ENCODE assay signal across 28 cellular contexts in genomic region chr16:13811834-13812233, GRCh38.
"Had no signal": no experiment of that assay in that cellular context is flagged by ENCODE, and none has a peak within 500 bp of the region (broad histone marks: within the 10 kb centered on the region; RNA-seq: fewer than 3 reads in every experiment).

No MANE protein-coding gene starts in this region.

- H3K27me3 Mint-ChIP-seq: activated CD8-positive, alpha-beta memory T cell treated with anti-CD3 and anti-CD28 coated beads, Interleukin-2, amount 10 ng/mL, durations not matched to agents 7 days and 5 days had no signal

- H3K27ac Mint-ChIP-seq: activated CD8-positive, alpha-beta memory T cell treated with anti-CD3 and anti-CD28 coated beads, Interleukin-2, amount 10 ng/mL, durations not matched to agents 7 days and 5 days; activated naive CD4-positive, alpha-beta T cell treated with anti-CD3 and anti-CD28 coated beads, Interleukin-2, amount 50 U/mL, for 72 hours; activated naive CD8-positive, alpha-beta T cell treated with anti-CD3 and anti-CD28 coated beads, Interleukin-2, amount 50 U/mL, for 24 hours; activated T-cell treated with anti-CD3 and anti-CD28 coated beads, Interleukin-2, amount 50 U/mL, for 24 hours; activated T-helper 1 cell treated with anti-CD3 and anti-CD28 coated beads, Interleukin-12 subunit alpha, Interleukin-12 subunit beta, Interleukin-2, Interleukin-4 antibody, amounts not matched to agents 30 ng/mL and 10 ng/mL and 1 ng/mL, durations not matched to agents 14 hours and 24 hours and 36 hours; T-helper 1 cell treated with Interleukin-12 subunit alpha and Interleukin-12 subunit beta and Interleukin-4 antibody, amounts not matched to agents 30 μg/mL and 1 μg/mL, for 36 hours had no signal

- H3K4me3 Mint-ChIP-seq: activated CD8-positive, alpha-beta memory T cell treated with anti-CD3 and anti-CD28 coated beads, Interleukin-2, amount 10 ng/mL, durations not matched to agents 7 days and 5 days; activated naive CD8-positive, alpha-beta T cell treated with anti-CD3 and anti-CD28 coated beads, Interleukin-2, amount 50 U/mL, for 24 hours; activated T-cell treated with anti-CD3 and anti-CD28 coated beads, Interleukin-2, amount 50 U/mL, for 24 hours; activated T-helper 1 cell treated with anti-CD3 and anti-CD28 coated beads, Interleukin-12 subunit alpha, Interleukin-12 subunit beta, Interleukin-2, Interleukin-4 antibody, amounts not matched to agents 30 ng/mL and 10 ng/mL and 1 ng/mL, durations not matched to agents 14 hours and 24 hours and 36 hours; T-helper 1 cell treated with Interleukin-12 subunit alpha and Interleukin-12 subunit beta and Interleukin-4 antibody, amounts not matched to agents 30 μg/mL and 1 μg/mL, for 36 hours had no signal

- H3K9me3 Mint-ChIP-seq: activated naive CD8-positive, alpha-beta T cell treated with anti-CD3 and anti-CD28 coated beads, Interleukin-2, amount 50 U/mL, for 24 hours; activated T-cell treated with anti-CD3 and anti-CD28 coated beads, Interleukin-2, amount 50 U/mL, for 24 hours; activated T-helper 1 cell treated with anti-CD3 and anti-CD28 coated beads, Interleukin-12 subunit alpha, Interleukin-12 subunit beta, Interleukin-2, Interleukin-4 antibody, amounts not matched to agents 30 ng/mL and 10 ng/mL and 1 ng/mL, durations not matched to agents 14 hours and 24 hours and 36 hours; T-helper 1 cell treated with Interleukin-12 subunit alpha and Interleukin-12 subunit beta and Interleukin-4 antibody, amounts not matched to agents 30 μg/mL and 1 μg/mL, for 36 hours had no signal

- H3K4me3 ChIP-seq: ascending aorta, body of pancreas, SJSA1 had no signal

- H3K4me1 Mint-ChIP-seq: activated CD8-positive, alpha-beta memory T cell treated with anti-CD3 and anti-CD28 coated beads, Interleukin-2, amount 10 ng/mL, durations not matched to agents 7 days and 5 days; activated naive CD8-positive, alpha-beta T cell treated with anti-CD3 and anti-CD28 coated beads, Interleukin-2, amount 50 U/mL, for 24 hours had no signal

- H3K27me3 ChIP-seq: ascending aorta, body of pancreas had no signal

- H3K27ac ChIP-seq: ascending aorta, body of pancreas, SJSA1 had no signal

- H3K4me1 ChIP-seq: ascending aorta, body of pancreas, SJSA1 had no signal

- H3K36me3 ChIP-seq: ascending aorta, SJSA1 had no signal

- FAIRE-seq: RCC 7860 had no signal

- H3K9me3 ChIP-seq: ascending aorta, body of pancreas, SJSA1 had no signal

- H3K36me3 Mint-ChIP-seq: activated CD8-positive, alpha-beta memory T cell treated with anti-CD3 and anti-CD28 coated beads, Interleukin-2, amount 10 ng/mL, durations not matched to agents 7 days and 5 days; activated naive CD4-positive, alpha-beta T cell treated with anti-CD3 and anti-CD28 coated beads, Interleukin-2, amount 50 U/mL, for 72 hours had no signal

- DNase-seq: activated CD4-positive, alpha-beta T cell treated with anti-CD3 and anti-CD28 coated beads for 4 hours; activated CD4-positive, alpha-beta T cell treated with anti-CD3 and anti-CD28 coated beads, Interleukin-2, amount 50 U/mL, for 48 hours; activated CD8-positive, alpha-beta memory T cell treated with anti-CD3 and anti-CD28 coated beads, Interleukin-2, amount 10 ng/mL, durations not matched to agents 7 days and 5 days; activated effector memory CD4-positive, alpha-beta T cell treated with Interleukin-2 at 50 U/mL for 16 hours; activated naive CD4-positive, alpha-beta T cell treated with Interleukin-2 at 50 U/mL for 16 hours; activated naive CD8-positive, alpha-beta T cell treated with anti-CD3 and anti-CD28 coated beads, Interleukin-2, amount 50 U/mL, for 24 hours; activated T-cell treated with anti-CD3 and anti-CD28 coated beads, Interleukin-2, amount 50 U/mL, for 24 hours; amniotic stem cell; body of pancreas; cerebellar nuclear complex; Kasumi-1; NCI-H1092; NCI-H1436 treated with DMSO at 0.1 percent for 48 hours; NCI-H187; NCI-H2081; NCI-H2171; NCI-H2227 treated with DMSO at 0.1 percent for 48 hours; NCI-H446 treated with DMSO at 0.1 percent for 48 hours; NCI-H526; PC-3; SHP77; SW 1271 had no signal
